ENCODE assay signal across 35 cellular contexts in genomic region chr9:134827559-134827958, GRCh38. TPM values are rescaled to one million over a fixed set of nuclear protein-coding genes. Genes with fewer than 3 reads are reported as not detected.
"Had no signal": no experiment of that assay in that cellular context is flagged by ENCODE, and none has a peak within 500 bp of the region (broad histone marks: within the 10 kb centered on the region; RNA-seq: fewer than 3 reads in every experiment).

No MANE protein-coding gene starts in this region.

- H3K36me3 Mint-ChIP-seq: activated naive CD4-positive, alpha-beta T cell treated with anti-CD3 and anti-CD28 coated beads, Interleukin-2, amount 50 U/mL, for 24 hours; activated naive CD8-positive, alpha-beta T cell treated with anti-CD3 and anti-CD28 coated beads, Interleukin-2, amount 10 ng/mL, durations not matched to agents 7 days and 5 days had no signal

- H3K9me3 Mint-ChIP-seq: activated CD4-positive, alpha-beta T cell treated with anti-CD3 and anti-CD28 coated beads, Interleukin-2, amount 10 ng/mL, durations not matched to agents 24 days and 14 days; activated CD8-positive, alpha-beta T cell treated with anti-CD3 and anti-CD28 coated beads for 36 hours; activated naive CD4-positive, alpha-beta T cell treated with anti-CD3 and anti-CD28 coated beads, Interleukin-2, amount 50 U/mL, for 24 hours; activated naive CD8-positive, alpha-beta T cell treated with anti-CD3 and anti-CD28 coated beads, Interleukin-2, amount 10 ng/mL, durations not matched to agents 7 days and 5 days; activated T-cell treated with anti-CD3 and anti-CD28 coated beads, Interleukin-2, amount 50 U/mL, for 72 hours; activated T-helper 2 cell treated with anti-CD3 and anti-CD28 coated beads, Interferon-gamma antibody, Interleukin-2, Interleukin-4, amounts not matched to agents 10 μg/mL and 5 μg/mL and 100 μg/mL, durations not matched to agents 14 hours and 24 hours and 36 hours had no signal

- H3K4me2 ChIP-seq: PC-9 had no signal

- H3K27ac ChIP-seq: ascending aorta, body of pancreas, PC-9, SK-N-MC, WERI-Rb-1 had no signal

- H3K4me3 ChIP-seq: ascending aorta, body of pancreas, MG63, PC-9, SK-N-MC had no signal

- H3K27me3 ChIP-seq: ascending aorta, body of pancreas, MG63 had no signal

- H3K4me1 ChIP-seq: ascending aorta, body of pancreas had no signal

- H3K4me3 Mint-ChIP-seq: activated CD4-positive, alpha-beta T cell treated with anti-CD3 and anti-CD28 coated beads, Interleukin-2, amount 10 ng/mL, durations not matched to agents 24 days and 14 days; activated CD8-positive, alpha-beta T cell treated with anti-CD3 and anti-CD28 coated beads for 36 hours; activated naive CD4-positive, alpha-beta T cell treated with anti-CD3 and anti-CD28 coated beads, Interleukin-2, amount 50 U/mL, for 24 hours; activated naive CD8-positive, alpha-beta T cell treated with anti-CD3 and anti-CD28 coated beads, Interleukin-2, amount 10 ng/mL, durations not matched to agents 7 days and 5 days; activated T-cell treated with anti-CD3 and anti-CD28 coated beads, Interleukin-2, amount 50 U/mL, for 72 hours had no signal

- H3K27ac Mint-ChIP-seq: activated CD4-positive, alpha-beta T cell treated with anti-CD3 and anti-CD28 coated beads, Interleukin-2, amount 10 ng/mL, durations not matched to agents 24 days and 14 days; activated CD8-positive, alpha-beta T cell treated with anti-CD3 and anti-CD28 coated beads for 36 hours; activated naive CD4-positive, alpha-beta T cell treated with anti-CD3 and anti-CD28 coated beads, Interleukin-2, amount 50 U/mL, for 24 hours; activated naive CD8-positive, alpha-beta T cell treated with anti-CD3 and anti-CD28 coated beads, Interleukin-2, amount 10 ng/mL, durations not matched to agents 7 days and 5 days; activated T-cell treated with anti-CD3 and anti-CD28 coated beads, Interleukin-2, amount 50 U/mL, for 72 hours; activated T-helper 2 cell treated with anti-CD3 and anti-CD28 coated beads, Interferon-gamma antibody, Interleukin-2, Interleukin-4, amounts not matched to agents 10 μg/mL and 5 μg/mL and 100 μg/mL, durations not matched to agents 14 hours and 24 hours and 36 hours had no signal

- H3K9me3 ChIP-seq: ascending aorta, body of pancreas, MG63 had no signal

- H3K4me1 Mint-ChIP-seq: activated naive CD4-positive, alpha-beta T cell treated with anti-CD3 and anti-CD28 coated beads, Interleukin-2, amount 50 U/mL, for 24 hours; activated naive CD8-positive, alpha-beta T cell treated with anti-CD3 and anti-CD28 coated beads, Interleukin-2, amount 10 ng/mL, durations not matched to agents 7 days and 5 days had no signal

- DNase-seq: activated CD4-positive, alpha-beta T cell treated with anti-CD3 and anti-CD28 coated beads, Interleukin-2, amount 10 ng/mL, durations not matched to agents 24 days and 14 days; activated CD4-positive, alpha-beta T cell treated with anti-CD3 and anti-CD28 coated beads, Interleukin-2, amount 50 U/mL, for 4 hours; activated CD8-positive, alpha-beta T cell treated with anti-CD3 and anti-CD28 coated beads for 36 hours; activated gamma-delta T cell; activated naive CD4-positive, alpha-beta T cell treated with Interleukin-2 at 50 U/mL for 16 hours; activated naive CD8-positive, alpha-beta T cell treated with anti-CD3 and anti-CD28 coated beads, Interleukin-2, amount 10 ng/mL, durations not matched to agents 7 days and 5 days; activated T-cell treated with anti-CD3 and anti-CD28 coated beads, Interleukin-2, amount 50 U/mL, for 1 hour; activated T-cell treated with anti-CD3 and anti-CD28 coated beads, Interleukin-2, amount 50 U/mL, for 72 hours; body of pancreas; caudate nucleus; cerebellar nuclear complex; Kasumi-1; MG63; NCI-H1048; NCI-H1105 treated with DMSO at 0.1 percent for 48 hours; NCI-H1436 treated with DMSO at 0.1 percent for 48 hours; NCI-H1694 treated with DMSO at 0.1 percent for 48 hours; NCI-H2029; NCI-H345; NCI-H524 treated with DMSO at 0.1 percent for 48 hours; NK-92 treated with Interleukin-12 subunit alpha and Interleukin-12 subunit beta, amount 100 ng/mL, for 24 hours; PC-9; Right ventricle myocardium superior; T1000; WERI-Rb-1 had no signal

- H2AFZ ChIP-seq: PC-9 had no signal

- ATAC-seq: activated CD8-positive, alpha-beta T cell treated with anti-CD3 and anti-CD28 coated beads for 36 hours; activated T-cell treated with anti-CD3 and anti-CD28 coated beads, Interleukin-2, amount 50 U/mL, for 72 hours; body of pancreas had no signal

- H3K27me3 Mint-ChIP-seq: activated CD4-positive, alpha-beta T cell treated with anti-CD3 and anti-CD28 coated beads, Interleukin-2, amount 10 ng/mL, durations not matched to agents 24 days and 14 days; activated CD8-positive, alpha-beta T cell treated with anti-CD3 and anti-CD28 coated beads for 36 hours; activated naive CD4-positive, alpha-beta T cell treated with anti-CD3 and anti-CD28 coated beads, Interleukin-2, amount 50 U/mL, for 24 hours; activated naive CD8-positive, alpha-beta T cell treated with anti-CD3 and anti-CD28 coated beads, Interleukin-2, amount 10 ng/mL, durations not matched to agents 7 days and 5 days had no signal

RNA-seq across cellular contexts. Expression of gene FCN2, which starts 53.1 kb away (rescaled TPM):
- total RNA-seq: activated CD4-positive, alpha-beta T cell treated with anti-CD3 and anti-CD28 coated beads, Interleukin-2, amount 10 ng/mL, durations not matched to agents 24 days and 14 days; activated CD8-positive, alpha-beta memory T cell treated with anti-CD3 and anti-CD28 coated beads for 36 hours; activated CD8-positive, alpha-beta T cell treated with anti-CD3 and anti-CD28 coated beads for 36 hours; activated naive CD8-positive, alpha-beta T cell treated with anti-CD3 and anti-CD28 coated beads, Interleukin-2, amount 10 ng/mL, durations not matched to agents 7 days and 5 days; activated T-cell treated with anti-CD3 and anti-CD28 coated beads, Interleukin-2, amount 50 U/mL, for 72 hours; activated T-helper 2 cell treated with anti-CD3 and anti-CD28 coated beads, Interferon-gamma antibody, Interleukin-2, Interleukin-4, amounts not matched to agents 10 μg/mL and 5 μg/mL and 100 μg/mL, durations not matched to agents 14 hours and 24 hours and 36 hours; ascending aorta; body of pancreas; bronchial epithelial cell; NCI-H460; OCI-LY7; PC-9; T-helper 1 cell treated with Interleukin-12 subunit alpha and Interleukin-12 subunit beta and Interleukin-4 antibody, amounts not matched to agents 30 ng/mL and 1 ng/mL, for 36 hours; T-helper 2 cell treated with Interferon-gamma antibody and Interleukin-4, amounts not matched to agents 100 ng/mL and 5 ng/mL, for 36 hours had no signal
